13 cellular contexts compared by ENCODE assay signal in the genomic region with DNA sequence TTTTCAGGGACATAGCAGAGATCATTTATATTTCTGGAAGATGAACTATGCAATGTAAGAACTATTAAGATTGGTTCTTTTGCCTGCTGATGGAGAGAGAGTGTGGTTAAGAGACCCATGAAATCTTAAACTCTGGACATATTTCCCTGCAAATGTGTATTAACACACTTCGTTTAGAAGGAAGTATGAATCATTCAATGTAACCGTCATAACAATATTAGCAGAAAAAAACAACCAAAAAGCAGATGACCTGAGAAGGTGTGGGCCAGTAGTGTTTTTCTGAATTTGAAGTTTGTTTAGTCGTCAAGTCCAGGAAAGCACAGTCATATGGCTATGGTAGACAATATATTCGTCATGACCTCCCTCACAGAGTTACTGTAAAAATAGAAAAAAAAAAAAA. TPM values are rescaled to one million over a fixed set of nuclear protein-coding genes. Genes with fewer than 3 reads are reported as not detected.
A peak's percentile ranks its signal among the peaks of the same experiment; 100 is the strongest.
DNase-seq lines count a peak whose midpoint lies in the region; ATAC-seq and TF ChIP-seq lines count a peak whose summit lies in the region.
"Had no signal": no experiment of that assay in that cellular context is flagged by ENCODE, and none has a peak within 500 bp of the region (broad histone marks: within the 10 kb centered on the region; RNA-seq: fewer than 3 reads in every experiment).

No MANE protein-coding gene starts in this region.

- peaks cover 6% of the 10 kb centered on the region for H3K27me3 Mint-ChIP-seq in activated T-helper 17 cell treated with anti-CD3 and anti-CD28 coated beads, Interleukin-2, amount 50 U/mL, for 72 hours

- H3K4me3 Mint-ChIP-seq in activated T-helper 17 cell treated with anti-CD3 and anti-CD28 coated beads, Interleukin-2, amount 50 U/mL, for 72 hours = no peak overlapping the region
- H3K4me3 Mint-ChIP-seq: activated naive CD8-positive, alpha-beta T cell; CD8-positive, alpha-beta T cell; naive thymus-derived CD8-positive, alpha-beta T cell had no signal

- no peaks in the 10 kb centered on the region for H3K36me3 Mint-ChIP-seq in activated T-helper 17 cell treated with anti-CD3 and anti-CD28 coated beads, Interleukin-2, amount 50 U/mL, for 72 hours (ENCODE audit: low read depth)
- H3K36me3 Mint-ChIP-seq: activated naive CD8-positive, alpha-beta T cell; CD8-positive, alpha-beta T cell; naive thymus-derived CD8-positive, alpha-beta T cell had no signal

- ATAC-seq in activated T-helper 17 cell treated with anti-CD3 and anti-CD28 coated beads, Interleukin-2, amount 50 U/mL, for 72 hours (replicated peaks) = peak; percentile 39
- no peak for ATAC-seq in HG02759 (IDR thresholded peaks at IDR 0.05; ENCODE audit: unreplicated experiment)
- ATAC-seq: CD8-positive, alpha-beta T cell; naive thymus-derived CD8-positive, alpha-beta T cell; Right ventricle myocardium inferior had no signal

- H3K9me3 Mint-ChIP-seq in activated T-helper 17 cell treated with anti-CD3 and anti-CD28 coated beads, Interleukin-2, amount 50 U/mL, for 72 hours = no peaks in the 10 kb centered on the region
- H3K9me3 Mint-ChIP-seq: CD8-positive, alpha-beta T cell had no signal

- no peak overlapping the region for H3K27ac Mint-ChIP-seq in activated T-helper 17 cell treated with anti-CD3 and anti-CD28 coated beads, Interleukin-2, amount 50 U/mL, for 72 hours
- H3K27ac Mint-ChIP-seq: activated naive CD8-positive, alpha-beta T cell; CD8-positive, alpha-beta T cell; naive thymus-derived CD8-positive, alpha-beta T cell had no signal

- no peak overlapping the region for H3K4me3 ChIP-seq in fibroblast of pulmonary artery (replicated peaks; ENCODE audit: low read depth, low read length)
- no peak overlapping the region for H3K4me3 ChIP-seq in retinal pigment epithelial cell (ENCODE audit: low read length)

- H3K4me1 Mint-ChIP-seq in activated T-helper 17 cell treated with anti-CD3 and anti-CD28 coated beads, Interleukin-2, amount 50 U/mL, for 72 hours = no peaks in the 10 kb centered on the region

- DNase-seq in HT1080 (ENCODE audit: low read depth) = peak; percentile 76
- DNase-seq in fibroblast of pulmonary artery (ENCODE audit: low read depth) = peak; percentile 52
- peak; percentile 12 for DNase-seq in retinal pigment epithelial cell (ENCODE audit: low read depth)
- no peak for DNase-seq in NCI-H345 treated with DMSO at 0.1 percent for 48 hours (lab: John Stamatoyannopoulos, UW; ENCODE audit: unreplicated experiment)
- no peak for DNase-seq in cerebellar cortex (ENCODE audit: low spot score)
- DNase-seq: CD8-positive, alpha-beta T cell; naive thymus-derived CD8-positive, alpha-beta T cell; NCI-H526 treated with DMSO at 0.1 percent for 48 hours had no signal

- TF ChIP-seq CTCF in fibroblast of pulmonary artery (IDR thresholded peaks at IDR 0.05; ENCODE audit: low read length, missing control alignments) (no peak), retinal pigment epithelial cell (conservative IDR thresholded peaks at IDR 0.05; ENCODE audit: low read depth, low read length) (no peak)

RNA-seq across cellular contexts. Expression of a gene that starts 2.5 kb away (rescaled TPM):
- not detected in 2 replicates for total RNA-seq in HT1080 (2014; rRNA removed; shearing (Covaris generic))
- 0.02 and 0.62 TPM in 2 replicates for polyA plus RNA-seq in HT1080 (2015; cell fraction: cytosol; rRNA removed)
- 0.10 and 0.30 TPM in 2 replicates for polyA plus RNA-seq in HT1080 (2015; cell fraction: nucleus; rRNA removed)
- not detected for total RNA-seq in activated T-helper 17 cell treated with anti-CD3 and anti-CD28 coated beads, Interleukin-2, amount 50 U/mL, for 72 hours
- total RNA-seq: CD8-positive, alpha-beta T cell; frontal cortex; naive thymus-derived CD8-positive, alpha-beta T cell; Right ventricle myocardium inferior had no signal
- polyA plus RNA-seq: naive thymus-derived CD8-positive, alpha-beta T cell had no signal

Comparison
In these comparisons a context has a peak if more than half of its experiments do, and no peak if none do; other contexts are left out.
1. DNase-seq: peak in HT1080 (single experiment), fibroblast of pulmonary artery (single experiment) and retinal pigment epithelial cell (single experiment); none in NCI-H345 treated with DMSO at 0.1 percent for 48 hours (single experiment) and cerebellar cortex (single experiment).